ENCODE assay signal across 17 cellular contexts in genomic region chr1:226825037-226825745, GRCh38. TPM values are rescaled to one million over a fixed set of nuclear protein-coding genes. Genes with fewer than 3 reads are reported as not detected.
DNase-seq lines count a peak whose midpoint lies in the region; ATAC-seq and TF ChIP-seq lines count a peak whose summit lies in the region.
"Had no signal": no experiment of that assay in that cellular context is flagged by ENCODE, and none has a peak within 500 bp of the region (broad histone marks: within the 10 kb centered on the region; RNA-seq: fewer than 3 reads in every experiment).

No MANE protein-coding gene starts in this region.

- DNase-seq in GM13977 (ENCODE audit: low spot score) = peak; percentile 25
- DNase-seq in NCI-H2081 treated with DMSO at 0.1 percent for 48 hours (lab: John Stamatoyannopoulos, UW) = peak; percentile 2
- DNase-seq in dermis blood vessel endothelial cell = peak; percentile 33
- peak; percentile 32 for DNase-seq in occipital lobe (lab: John Stamatoyannopoulos, UW)
- no peak for DNase-seq in SIG-M5 (lab: John Stamatoyannopoulos, UW)
- DNase-seq: activated CD4-positive, CD25-positive, alpha-beta regulatory T cell treated with anti-CD3 and anti-CD28 coated beads, Interleukin-2, amount 50 U/mL, for 72 hours; activated CD8-positive, alpha-beta memory T cell treated with anti-CD3 and anti-CD28 coated beads, Interleukin-2, amount 50 U/mL, for 4 hours; activated naive CD4-positive, alpha-beta T cell treated with anti-CD3 and anti-CD28 coated beads for 36 hours; foreskin keratinocyte; GM23248; nephron progenitor cell; right lobe of liver; Right ventricle myocardium superior; stimulated activated CD4-positive, alpha-beta T cell treated with anti-CD3 and anti-CD28 coated beads, Interleukin-2, amount 100 ng/mL, for 24 hours; T-helper 2 cell had no signal

- in situ Hi-C loops in GM13977 (cut with MboI; ENCODE audit: low pct_unique_long_range_greater_than_20kb, low sequenced_read_pairs, unreplicated experiment) = loop anchor here (5.0 kb wide), 1 partner anchor 193 kb away; no protein-coding TSS in a partner anchor

- ATAC-seq in HG02623 (IDR thresholded peaks at IDR 0.05; ENCODE audit: unreplicated experiment) (no peak), HG02973 (IDR thresholded peaks at IDR 0.05; ENCODE audit: unreplicated experiment) (no peak)
- ATAC-seq: foreskin keratinocyte, right lobe of liver had no signal

- TF ChIP-seq CTCF in GM13977 (IDR thresholded peaks at IDR 0.05; ENCODE audit: extremely low read depth, insufficient read depth, missing control alignments) = no peak

RNA-seq across cellular contexts. Expression of gene PSEN2, which starts 45.2 kb away (rescaled TPM):
- total RNA-seq in dermis blood vessel endothelial cell (45.8 and 53.9 TPM in 2 replicates), occipital lobe (28.2 TPM)
